Comparison of ENCODE assay signal across 1 cellular context in genomic region chr16:73037331-73037745, GRCh38.
A peak's percentile ranks its signal among the peaks of the same experiment; 100 is the strongest.
TF ChIP-seq lines count a peak whose summit lies in the region.

No MANE protein-coding gene starts in this region.

TF ChIP-seq in HepG2, 621 proteins besides CTCF, POLR2A, EP300 and RAD21 (continued from another document):
- TF ChIP-seq MAFG (CRISPR knock-in tag; IDR thresholded peaks at IDR 0.05) (no peak), PAXIP1 (CRISPR knock-in tag; conservative IDR thresholded peaks at IDR 0.05) (no peak), ZNF496 (CRISPR knock-in tag; IDR thresholded peaks at IDR 0.05; ENCODE audit: insufficient replicate concordance) (no peak), CEBPZ (IDR thresholded peaks at IDR 0.05; ENCODE audit: low read length) (no peak), ZNF232 (CRISPR knock-in tag; IDR thresholded peaks at IDR 0.05; ENCODE audit: borderline replicate concordance) (peak; percentile 17; the same call in 1 of the 2 replicates), ONECUT2 (CRISPR knock-in tag; IDR thresholded peaks at IDR 0.05) (no peak), HOXD1 (CRISPR knock-in tag; IDR thresholded peaks at IDR 0.05) (0 out of 2 replicates have a peak, but pooled peaks have one; percentile 5), ZFP36 (IDR thresholded peaks at IDR 0.05; ENCODE audit: borderline replicate concordance, low read depth, low read length, partially characterized antibody) (no peak), MYC (CRISPR knock-in tag; IDR thresholded peaks at IDR 0.05; ENCODE audit: borderline replicate concordance) (0 out of 2 replicates have a peak, but pooled peaks have one; percentile 14), TFE3 (CRISPR knock-in tag; IDR thresholded peaks at IDR 0.05) (peak; percentile 26; the same call in 1 of the 2 replicates)
- TF ChIP-seq, protein P1, sequence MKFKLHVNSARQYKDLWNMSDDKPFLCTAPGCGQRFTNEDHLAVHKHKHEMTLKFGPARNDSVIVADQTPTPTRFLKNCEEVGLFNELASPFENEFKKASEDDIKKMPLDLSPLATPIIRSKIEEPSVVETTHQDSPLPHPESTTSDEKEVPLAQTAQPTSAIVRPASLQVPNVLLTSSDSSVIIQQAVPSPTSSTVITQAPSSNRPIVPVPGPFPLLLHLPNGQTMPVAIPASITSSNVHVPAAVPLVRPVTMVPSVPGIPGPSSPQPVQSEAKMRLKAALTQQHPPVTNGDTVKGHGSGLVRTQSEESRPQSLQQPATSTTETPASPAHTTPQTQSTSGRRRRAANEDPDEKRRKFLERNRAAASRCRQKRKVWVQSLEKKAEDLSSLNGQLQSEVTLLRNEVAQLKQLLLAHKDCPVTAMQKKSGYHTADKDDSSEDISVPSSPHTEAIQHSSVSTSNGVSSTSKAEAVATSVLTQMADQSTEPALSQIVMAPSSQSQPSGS (CRISPR knock-in tag; IDR thresholded peaks at IDR 0.05), result no peak
- TF ChIP-seq, protein P2, sequence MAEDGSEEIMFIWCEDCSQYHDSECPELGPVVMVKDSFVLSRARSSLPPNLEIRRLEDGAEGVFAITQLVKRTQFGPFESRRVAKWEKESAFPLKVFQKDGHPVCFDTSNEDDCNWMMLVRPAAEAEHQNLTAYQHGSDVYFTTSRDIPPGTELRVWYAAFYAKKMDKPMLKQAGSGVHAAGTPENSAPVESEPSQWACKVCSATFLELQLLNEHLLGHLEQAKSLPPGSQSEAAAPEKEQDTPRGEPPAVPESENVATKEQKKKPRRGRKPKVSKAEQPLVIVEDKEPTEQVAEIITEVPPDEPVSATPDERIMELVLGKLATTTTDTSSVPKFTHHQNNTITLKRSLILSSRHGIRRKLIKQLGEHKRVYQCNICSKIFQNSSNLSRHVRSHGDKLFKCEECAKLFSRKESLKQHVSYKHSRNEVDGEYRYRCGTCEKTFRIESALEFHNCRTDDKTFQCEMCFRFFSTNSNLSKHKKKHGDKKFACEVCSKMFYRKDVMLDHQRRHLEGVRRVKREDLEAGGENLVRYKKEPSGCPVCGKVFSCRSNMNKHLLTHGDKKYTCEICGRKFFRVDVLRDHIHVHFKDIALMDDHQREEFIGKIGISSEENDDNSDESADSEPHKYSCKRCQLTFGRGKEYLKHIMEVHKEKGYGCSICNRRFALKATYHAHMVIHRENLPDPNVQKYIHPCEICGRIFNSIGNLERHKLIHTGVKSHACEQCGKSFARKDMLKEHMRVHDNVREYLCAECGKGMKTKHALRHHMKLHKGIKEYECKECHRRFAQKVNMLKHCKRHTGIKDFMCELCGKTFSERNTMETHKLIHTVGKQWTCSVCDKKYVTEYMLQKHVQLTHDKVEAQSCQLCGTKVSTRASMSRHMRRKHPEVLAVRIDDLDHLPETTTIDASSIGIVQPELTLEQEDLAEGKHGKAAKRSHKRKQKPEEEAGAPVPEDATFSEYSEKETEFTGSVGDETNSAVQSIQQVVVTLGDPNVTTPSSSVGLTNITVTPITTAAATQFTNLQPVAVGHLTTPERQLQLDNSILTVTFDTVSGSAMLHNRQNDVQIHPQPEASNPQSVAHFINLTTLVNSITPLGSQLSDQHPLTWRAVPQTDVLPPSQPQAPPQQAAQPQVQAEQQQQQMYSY (CRISPR knock-in tag; IDR thresholded peaks at IDR 0.05), result no peak
